Comparison of ENCODE assay signal across 19 cellular contexts in genomic region chr17:35371934-35372333, GRCh38. TPM values are rescaled to one million over a fixed set of nuclear protein-coding genes. Genes with fewer than 3 reads are reported as not detected.
DNase-seq lines count a peak whose midpoint lies in the region; TF ChIP-seq lines count a peak whose summit lies in the region.
"Had no signal": no experiment of that assay in that cellular context is flagged by ENCODE, and none has a peak within 500 bp of the region (broad histone marks: within the 10 kb centered on the region; RNA-seq: fewer than 3 reads in every experiment).

No MANE protein-coding gene starts in this region.

- peaks cover 58% of the 10 kb centered on the region for H3K4me1 Mint-ChIP-seq in T-helper 2 cell treated with Interferon-gamma antibody and Interleukin-4, amounts not matched to agents 5 μg/mL and 100 μg/mL, for 36 hours (ENCODE audit: low read depth)
- H3K4me1 Mint-ChIP-seq in activated naive CD8-positive, alpha-beta T cell treated with anti-CD3 and anti-CD28 coated beads for 36 hours, result peaks cover 53% of the 10 kb centered on the region
- H3K4me1 Mint-ChIP-seq in neural crest cell, result peaks cover 15% of the 10 kb centered on the region

- H3K27me3 Mint-ChIP-seq in T-helper 2 cell treated with Interferon-gamma antibody and Interleukin-4, amounts not matched to agents 5 μg/mL and 100 μg/mL, for 36 hours (ENCODE audit: low read depth), result peaks cover 6% of the 10 kb centered on the region
- peaks cover 9% of the 10 kb centered on the region for H3K27me3 Mint-ChIP-seq in activated naive CD8-positive, alpha-beta T cell treated with anti-CD3 and anti-CD28 coated beads for 36 hours
- H3K27me3 Mint-ChIP-seq in neural crest cell (ENCODE audit: low read depth), result peaks cover 87% of the 10 kb centered on the region

- POLR2A ChIA-PET in HEK293 (lab: Yijun Ruan, JAX), result interaction anchor here (2.5 kb wide), 1 partner anchor 76 kb away, joined by 23 read pairs; the partner anchor contains the start of gene SLFN13

- H3K4me3 Mint-ChIP-seq in T-helper 2 cell treated with Interferon-gamma antibody and Interleukin-4, amounts not matched to agents 5 μg/mL and 100 μg/mL, for 36 hours, result peak overlapping the region; percentile 99
- peak overlapping the region; percentile 97 for H3K4me3 Mint-ChIP-seq in activated naive CD8-positive, alpha-beta T cell treated with anti-CD3 and anti-CD28 coated beads for 36 hours
- H3K4me3 Mint-ChIP-seq in neural crest cell, result peak overlapping the region; percentile 24
- H3K4me3 Mint-ChIP-seq: nephron progenitor cell had no signal

- peak overlapping the region; percentile 88 for H3K4me3 ChIP-seq in HEK293 (ENCODE audit: low read depth, low read length)

- CTCF ChIA-PET in HEK293 (lab: Yijun Ruan, JAX), result interaction anchor here (0.8 to 2.7 kb wide), 2 partner anchors 60 to 61 kb away, joined by 5 to 8 read pairs; partner anchors contain the start of gene SLFN12

- peaks cover 20% of the 10 kb centered on the region for H3K9me3 Mint-ChIP-seq in T-helper 2 cell treated with Interferon-gamma antibody and Interleukin-4, amounts not matched to agents 5 μg/mL and 100 μg/mL, for 36 hours
- H3K9me3 Mint-ChIP-seq in activated naive CD8-positive, alpha-beta T cell treated with anti-CD3 and anti-CD28 coated beads for 36 hours, result peaks cover 26% of the 10 kb centered on the region
- peaks cover 17% of the 10 kb centered on the region for H3K9me3 Mint-ChIP-seq in neural crest cell

- H3K9me3 ChIP-seq in HEK293 (ENCODE audit: control insufficient read depth, insufficient read depth, low read depth, low read length), result no peaks in the 10 kb centered on the region
- H3K9me3 ChIP-seq: SJSA1 had no signal

- H3K27ac ChIP-seq in HEK293 (ENCODE audit: extremely low read depth, low read depth, low read length), result no peak overlapping the region
- H3K27ac ChIP-seq: dorsolateral prefrontal cortex, SJSA1 had no signal

- H3K36me3 ChIP-seq in HEK293 (ENCODE audit: control insufficient read depth in 2 of 2, insufficient read depth in 1 of 2, low read length in 2 of 2), result peaks cover 19 to 33% of the 10 kb centered on the region in 2 experiments
- H3K36me3 ChIP-seq: gastrocnemius medialis had no signal

- TF ChIP-seq CTCF in HEK293 (tag by site-specific recombination; IDR thresholded peaks at IDR 0.05), result no peak
- TF ChIP-seq CTCF in neural crest cell (conservative IDR thresholded peaks at IDR 0.05), result no peak

- peaks cover 10% of the 10 kb centered on the region for H3K4me1 ChIP-seq in HEK293 (ENCODE audit: control insufficient read depth, insufficient read depth, low read length)
- H3K4me1 ChIP-seq: SJSA1 had no signal

- H3K36me3 Mint-ChIP-seq in T-helper 2 cell treated with Interferon-gamma antibody and Interleukin-4, amounts not matched to agents 5 μg/mL and 100 μg/mL, for 36 hours (ENCODE audit: low read depth), result peaks cover 48% of the 10 kb centered on the region
- peaks cover 49% of the 10 kb centered on the region for H3K36me3 Mint-ChIP-seq in activated naive CD8-positive, alpha-beta T cell treated with anti-CD3 and anti-CD28 coated beads for 36 hours
- H3K36me3 Mint-ChIP-seq in neural crest cell (ENCODE audit: low read depth), result peaks cover 15% of the 10 kb centered on the region

- H3K27ac Mint-ChIP-seq in T-helper 2 cell treated with Interferon-gamma antibody and Interleukin-4, amounts not matched to agents 5 μg/mL and 100 μg/mL, for 36 hours, result peak overlapping the region; percentile 62
- no peak overlapping the region for H3K27ac Mint-ChIP-seq in activated naive CD8-positive, alpha-beta T cell treated with anti-CD3 and anti-CD28 coated beads for 36 hours
- no peak overlapping the region for H3K27ac Mint-ChIP-seq in neural crest cell (ENCODE audit: unreplicated experiment)
- H3K27ac Mint-ChIP-seq: nephron progenitor cell had no signal

- DNase-seq in T-helper 2 cell treated with Interferon-gamma antibody and Interleukin-4, amounts not matched to agents 5 μg/mL and 100 μg/mL, for 36 hours (ENCODE audit: low spot score), result no peak
- DNase-seq in T-helper 2 cell (no peak), neural crest cell (ENCODE audit: low read depth, low spot score) (no peak), NCI-H2196 treated with DMSO at 0.1 percent for 48 hours (lab: John Stamatoyannopoulos, UW; ENCODE audit: unreplicated experiment) (no peak), DMS53 (lab: John Stamatoyannopoulos, UW) (no peak), cortex of kidney (lab: John Stamatoyannopoulos, UW) (no peak)
- no peak for DNase-seq in activated naive CD8-positive, alpha-beta T cell treated with anti-CD3 and anti-CD28 coated beads for 36 hours
- DNase-seq: 8988T; activated CD4-positive, alpha-beta T cell treated with anti-CD3 and anti-CD28 coated beads, Interleukin-2, amount 50 U/mL, for 1 hour; dorsolateral prefrontal cortex; gastrocnemius medialis; GOT3; kidney; nephron progenitor cell; small intestine; upper lobe of left lung had no signal

TF ChIP-seq in HEK293, 187 proteins besides CTCF, POLR2A, EP300 and RAD21 (continues in another document):
- TF ChIP-seq PRDM4 (tag by site-specific recombination; IDR thresholded peaks at IDR 0.05) (no peak), ZNF146 (tag by site-specific recombination; IDR thresholded peaks at IDR 0.05) (peak; percentile 98), ZNF350 (tag by site-specific recombination; IDR thresholded peaks at IDR 0.05) (no peak), PRDM10 (tag by site-specific recombination; IDR thresholded peaks at IDR 0.05) (no peak), ZFP3 (tag by site-specific recombination; IDR thresholded peaks at IDR 0.05; ENCODE audit: low read depth) (0 out of 2 replicates have a peak, but pooled peaks have one; percentile 19), ZSCAN4 (tag by site-specific recombination; IDR thresholded peaks at IDR 0.05) (no peak), ZNF140 (tag by site-specific recombination; IDR thresholded peaks at IDR 0.05) (peak; percentile 85), ZNF362 (tag by site-specific recombination; IDR thresholded peaks at IDR 0.05) (no peak)

RNA-seq across cellular contexts. Expression of gene SLFN11, which starts 1.5 kb away (rescaled TPM):
- total RNA-seq in activated naive CD8-positive, alpha-beta T cell treated with anti-CD3 and anti-CD28 coated beads for 36 hours, result 10 to 100 TPM; 35.6 to 37.9 TPM
- total RNA-seq in neural crest cell, result 17.6 and 20.2 TPM in 2 replicates
- total RNA-seq: HepG2 had no signal

Comparison
In these comparisons a context has a peak if more than half of its experiments do, and no peak if none do; other contexts are left out.
1. H3K4me3 Mint-ChIP-seq: peak in every context shown above with its lines; median percentile 99 in T-helper 2 cell treated with Interferon-gamma antibody and Interleukin-4, amounts not matched to agents 5 μg/mL and 100 μg/mL, for 36 hours; 97 in activated naive CD8-positive, alpha-beta T cell treated with anti-CD3 and anti-CD28 coated beads for 36 hours; 24 in neural crest cell.